Comparison of ENCODE assay signal across 16 cellular contexts in genomic region chr13:39054112-39054511, GRCh38.
"Had no signal": no experiment of that assay in that cellular context is flagged by ENCODE, and none has a peak within 500 bp of the region (broad histone marks: within the 10 kb centered on the region; RNA-seq: fewer than 3 reads in every experiment).

No MANE protein-coding gene starts in this region.

- H3K27me3 Mint-ChIP-seq: activated B cell treated with CpG ODN at 0.5 μM for 24 hours; activated CD8-positive, alpha-beta T cell treated with anti-CD3 and anti-CD28 coated beads for 36 hours; activated naive CD4-positive, alpha-beta T cell treated with anti-CD3 and anti-CD28 coated beads, Interleukin-2, amount 50 U/mL, for 24 hours; naive thymus-derived CD4-positive, alpha-beta T cell had no signal

- H3K4me3 Mint-ChIP-seq: activated B cell treated with CpG ODN at 0.5 μM for 24 hours; activated CD8-positive, alpha-beta T cell treated with anti-CD3 and anti-CD28 coated beads for 36 hours; activated naive CD4-positive, alpha-beta T cell treated with anti-CD3 and anti-CD28 coated beads, Interleukin-2, amount 50 U/mL, for 24 hours; naive thymus-derived CD4-positive, alpha-beta T cell had no signal

- ATAC-seq: activated CD8-positive, alpha-beta T cell treated with anti-CD3 and anti-CD28 coated beads for 36 hours; gastrocnemius medialis; naive thymus-derived CD4-positive, alpha-beta T cell had no signal

- DNase-seq: activated B cell treated with CpG ODN at 0.5 μM for 24 hours; activated CD4-positive, alpha-beta T cell treated with anti-CD3 and anti-CD28 coated beads for 48 hours; activated CD8-positive, alpha-beta T cell treated with anti-CD3 and anti-CD28 coated beads for 36 hours; activated effector memory CD4-positive, alpha-beta T cell treated with anti-CD3 and anti-CD28 coated beads, Interleukin-2, amount 50 U/mL, for 16 hours; activated T-cell treated with anti-CD3 and anti-CD28 coated beads, Interleukin-2, amount 50 U/mL, for 48 hours; adrenal gland; erythroblast; gastrocnemius medialis; naive thymus-derived CD4-positive, alpha-beta T cell; stimulated activated CD4-positive, alpha-beta T cell treated with anti-CD3 and anti-CD28 coated beads, Interleukin-12 subunit alpha, Interleukin-12 subunit beta, amount 100 ng/mL, for 4 hours; stimulated activated CD4-positive, alpha-beta T cell treated with anti-CD3 and anti-CD28 coated beads, Interleukin-2, amount 100 ng/mL, for 24 hours had no signal

- H3K27ac Mint-ChIP-seq: activated B cell treated with CpG ODN at 0.5 μM for 24 hours; activated CD8-positive, alpha-beta T cell treated with anti-CD3 and anti-CD28 coated beads for 36 hours; activated naive CD4-positive, alpha-beta T cell treated with anti-CD3 and anti-CD28 coated beads, Interleukin-2, amount 50 U/mL, for 24 hours; naive thymus-derived CD4-positive, alpha-beta T cell had no signal

- H3K27ac ChIP-seq: adrenal gland, cardiac muscle cell, gastrocnemius medialis, parathyroid adenoma, tibial nerve, vagina had no signal

- H3K9me3 Mint-ChIP-seq: activated naive CD4-positive, alpha-beta T cell treated with anti-CD3 and anti-CD28 coated beads, Interleukin-2, amount 50 U/mL, for 24 hours had no signal
